In genomic region chr2:186273953-186274352, GRCh38 we compare ENCODE assay signal across 3 cellular contexts.
"Had no signal": no experiment of that assay in that cellular context is flagged by ENCODE, and none has a peak within 500 bp of the region (broad histone marks: within the 10 kb centered on the region; RNA-seq: fewer than 3 reads in every experiment).

No MANE protein-coding gene starts in this region.

- H3K4me3 ChIP-seq: GM12878 had no signal

- DNase-seq: GDM1, GF-D8 had no signal

- ATAC-seq: GM12878 had no signal
